Comparison of ENCODE assay signal across 35 cellular contexts in genomic region chr12:52313461-52313860, GRCh38. TPM values are rescaled to one million over a fixed set of nuclear protein-coding genes. Genes with fewer than 3 reads are reported as not detected.
"Had no signal": no experiment of that assay in that cellular context is flagged by ENCODE, and none has a peak within 500 bp of the region (broad histone marks: within the 10 kb centered on the region; RNA-seq: fewer than 3 reads in every experiment).

No MANE protein-coding gene starts in this region.

- H3K27ac ChIP-seq: colonic mucosa, esophagus muscularis mucosa, foreskin keratinocyte, gastroesophageal sphincter, heart left ventricle, hepatocyte, left lung, parathyroid adenoma, prostate gland, right atrium auricular region, thoracic aorta, tibial nerve, upper lobe of left lung, uterus had no signal

- H3K36me3 ChIP-seq: colonic mucosa, esophagus muscularis mucosa, gastroesophageal sphincter, heart left ventricle, left lung, prostate gland, right atrium auricular region, thoracic aorta, tibial nerve, upper lobe of left lung, uterus had no signal

- H3K4me2 ChIP-seq: hepatocyte, smooth muscle cell had no signal

- H3K27me3 ChIP-seq: right atrium auricular region, uterus had no signal

- DNase-seq: colonic mucosa; dermis blood vessel endothelial cell; effector memory CD4-positive, alpha-beta T cell; foreskin keratinocyte; left cardiac atrium; left lung; nephron progenitor cell; occipital lobe; stimulated activated CD4-positive, alpha-beta T cell treated with anti-CD3 and anti-CD28 coated beads, Interleukin-12 subunit alpha, Interleukin-12 subunit beta, amount 100 ng/mL, for 4 hours; stimulated activated CD4-positive, alpha-beta T cell treated with anti-CD3 and anti-CD28 coated beads, Interleukin-1b, Interleukin-23, amount 100 ng/mL, for 48 hours; stimulated activated CD4-positive, alpha-beta T cell treated with anti-CD3 and anti-CD28 coated beads, Interleukin-4, amount 100 ng/mL, for 1 hour; stimulated activated naive CD4-positive, alpha-beta T cell treated with Interleukin-2 at 50 U/mL for 16 hours; uterus had no signal

- H3K4me3 Mint-ChIP-seq: naive thymus-derived CD8-positive, alpha-beta T cell; nephron progenitor cell; stimulated activated effector memory CD8-positive, alpha-beta T cell treated with anti-CD3 and anti-CD28 coated beads, Interleukin-12 subunit alpha, Interleukin-12 subunit beta, amount 100 ng/mL, for 72 hours had no signal

- ATAC-seq: foreskin keratinocyte; gastroesophageal sphincter; heart left ventricle; left cardiac atrium; left lung; naive thymus-derived CD8-positive, alpha-beta T cell; sciatic nerve; stimulated activated effector memory CD8-positive, alpha-beta T cell treated with anti-CD3 and anti-CD28 coated beads, Interleukin-12 subunit alpha, Interleukin-12 subunit beta, amount 100 ng/mL, for 72 hours had no signal

- H3K4me3 ChIP-seq: colonic mucosa, esophagus muscularis mucosa, gastroesophageal sphincter, heart left ventricle, hepatocyte, left lung, prostate gland, right atrium auricular region, smooth muscle cell, thoracic aorta, tibial nerve, upper lobe of left lung, uterus had no signal

- H2AFZ ChIP-seq: hepatocyte, parathyroid adenoma had no signal

- H3K9me3 ChIP-seq: colonic mucosa, esophagus muscularis mucosa, gastroesophageal sphincter, heart left ventricle, left lung, prostate gland, right atrium auricular region, thoracic aorta, tibial nerve, upper lobe of left lung, uterus had no signal

- H3K4me1 ChIP-seq: colonic mucosa, foreskin keratinocyte, uterus had no signal

- H3K79me2 ChIP-seq: hepatocyte, parathyroid adenoma had no signal

- H3K36me3 Mint-ChIP-seq: naive thymus-derived CD8-positive, alpha-beta T cell; stimulated activated effector memory CD8-positive, alpha-beta T cell treated with anti-CD3 and anti-CD28 coated beads, Interleukin-12 subunit alpha, Interleukin-12 subunit beta, amount 100 ng/mL, for 72 hours had no signal

- H3K27ac Mint-ChIP-seq: nephron progenitor cell had no signal

- H3K9me3 Mint-ChIP-seq: naive thymus-derived CD8-positive, alpha-beta T cell; nephron progenitor cell; stimulated activated effector memory CD8-positive, alpha-beta T cell treated with anti-CD3 and anti-CD28 coated beads, Interleukin-12 subunit alpha, Interleukin-12 subunit beta, amount 100 ng/mL, for 72 hours had no signal

- H3K9ac ChIP-seq: parathyroid adenoma had no signal

RNA-seq across cellular contexts. Expression of gene KRT83, which starts 7.7 kb away (rescaled TPM):
- total RNA-seq: chondrocyte; colonic mucosa; dermis blood vessel endothelial cell; endothelial cell of umbilical vein; epithelial cell of proximal tubule; esophagus muscularis mucosa; fibroblast of lung; foreskin keratinocyte; gastroesophageal sphincter; heart left ventricle; hepatocyte; kidney epithelial cell; left cardiac atrium; left lung; lung microvascular endothelial cell; mesenteric fat pad; myocyte; naive thymus-derived CD8-positive, alpha-beta T cell; occipital lobe; right atrium auricular region; sciatic nerve; smooth muscle cell; thoracic aorta; tibial nerve; upper lobe of left lung had no signal
- polyA plus RNA-seq: endothelial cell of umbilical vein; fibroblast of lung; foreskin keratinocyte; heart left ventricle; hepatocyte; naive thymus-derived CD8-positive, alpha-beta T cell; smooth muscle cell had no signal

RNA-seq across cellular contexts. Expression of gene KRT81, which starts 22.1 kb away (rescaled TPM):
- total RNA-seq: dermis blood vessel endothelial cell; endothelial cell of umbilical vein; fibroblast of lung; foreskin keratinocyte; heart left ventricle; hepatocyte; left cardiac atrium; left lung; lung microvascular endothelial cell; mesenteric fat pad; naive thymus-derived CD8-positive, alpha-beta T cell; occipital lobe; right atrium auricular region; sciatic nerve; tibial nerve; uterus had no signal
- polyA plus RNA-seq: endothelial cell of umbilical vein; fibroblast of lung; heart left ventricle; hepatocyte; naive thymus-derived CD8-positive, alpha-beta T cell had no signal

RNA-seq across cellular contexts. Expression of gene KRT86, which starts 39.0 kb away (rescaled TPM):
- total RNA-seq: dermis blood vessel endothelial cell; endothelial cell of umbilical vein; heart left ventricle; hepatocyte; left cardiac atrium; lung microvascular endothelial cell; mesenteric fat pad; naive thymus-derived CD8-positive, alpha-beta T cell; right atrium auricular region; smooth muscle cell; tibial nerve had no signal
- polyA plus RNA-seq: endothelial cell of umbilical vein; heart left ventricle; naive thymus-derived CD8-positive, alpha-beta T cell; smooth muscle cell had no signal

RNA-seq across cellular contexts. Expression of gene KRT85, which starts 53.8 kb away (rescaled TPM):
- total RNA-seq: chondrocyte; colonic mucosa; dermis blood vessel endothelial cell; endothelial cell of umbilical vein; epithelial cell of proximal tubule; esophagus muscularis mucosa; fibroblast of lung; foreskin keratinocyte; gastroesophageal sphincter; heart left ventricle; hepatocyte; kidney epithelial cell; left cardiac atrium; left lung; lung microvascular endothelial cell; mesenteric fat pad; myocyte; naive thymus-derived CD8-positive, alpha-beta T cell; occipital lobe; prostate gland; right atrium auricular region; sciatic nerve; smooth muscle cell; thoracic aorta; tibial nerve; upper lobe of left lung had no signal
- polyA plus RNA-seq: endothelial cell of umbilical vein; fibroblast of lung; foreskin keratinocyte; heart left ventricle; hepatocyte; naive thymus-derived CD8-positive, alpha-beta T cell; smooth muscle cell had no signal
